Comparison of ENCODE assay signal across 1 cellular context in genomic region chr13:30744056-30744684, GRCh38.
TF ChIP-seq lines count a peak whose summit lies in the region.

No MANE protein-coding gene starts in this region.

TF ChIP-seq in GM12878, 131 proteins besides CTCF, POLR2A, EP300 and RAD21 (continued from another document and continues in another):
- TF ChIP-seq SKIL (IDR thresholded peaks at IDR 0.05; ENCODE audit: low read depth, poor library complexity, severe bottlenecking) (peak; percentile 98), TAF1 (IDR thresholded peaks at IDR 0.05; ENCODE audit: borderline replicate concordance, low read depth, low read length) (no peak), PKNOX1 (IDR thresholded peaks at IDR 0.05) (peak; percentile 60; the same call in 1 of the 2 replicates), POLR2AphosphoS2 (IDR thresholded peaks at IDR 0.05; ENCODE audit: low read depth, low read length) (no peak), USF1 (IDR thresholded peaks at IDR 0.05; ENCODE audit: borderline replicate concordance, extremely low read length, insufficient read depth, low read depth, low read length) (no peak), CREM (IDR thresholded peaks at IDR 0.05; ENCODE audit: low read depth) (peak; percentile 91), NFIC (IDR thresholded peaks at IDR 0.05; ENCODE audit: low read depth, low read length) (peak; percentile 92), PAX8 (IDR thresholded peaks at IDR 0.05) (no peak), GABPA (IDR thresholded peaks at IDR 0.05; ENCODE audit: low read depth) (peak; percentile 47; the same call in 1 of the 2 replicates), HDAC2 (IDR thresholded peaks at IDR 0.05) (no peak), FOS (IDR thresholded peaks at IDR 0.05; ENCODE audit: borderline replicate concordance, extremely low read depth, insufficient read length) (no peak), CEBPZ (IDR thresholded peaks at IDR 0.05; ENCODE audit: low read depth, low read length) (no peak), ESRRA (IDR thresholded peaks at IDR 0.05; ENCODE audit: low read length) (peak; percentile 78; the same call in 1 of the 2 replicates), RBBP5 (conservative IDR thresholded peaks at IDR 0.05) (no peak), BCL3 (IDR thresholded peaks at IDR 0.05; ENCODE audit: borderline replicate concordance, insufficient read depth, low read depth, low read length, poor library complexity, severe bottlenecking) (peak; percentile 76), EED (IDR thresholded peaks at IDR 0.05; ENCODE audit: low read depth) (peak; percentile 94), PML (IDR thresholded peaks at IDR 0.05; ENCODE audit: low read length) (peak; percentile 59; the same call in 1 of the 2 replicates), ZNF384 (IDR thresholded peaks at IDR 0.05; ENCODE audit: borderline replicate concordance, low read depth, low read length) (no peak), YBX1 (IDR thresholded peaks at IDR 0.05) (no peak), RFX5 (IDR thresholded peaks at IDR 0.05; ENCODE audit: low read depth, low read length) (no peak), BRCA1 (IDR thresholded peaks at IDR 0.05; ENCODE audit: low read depth, low read length) (no peak), BACH1 (IDR thresholded peaks at IDR 0.05; ENCODE audit: borderline replicate concordance) (peak; percentile 94; the same call in 1 of the 2 replicates), GATAD2B (conservative IDR thresholded peaks at IDR 0.05; ENCODE audit: low read depth) (peak; percentile 86), BHLHE40 (IDR thresholded peaks at IDR 0.05; ENCODE audit: borderline replicate concordance in 1 of 2, low read depth in 2 of 2, low read length in 1 of 2) (peak; percentile 91), CEBPB (IDR thresholded peaks at IDR 0.05; ENCODE audit: borderline replicate concordance in 1 of 2, low read depth in 2 of 2, low read length in 2 of 2) (peak in 1 of 2 experiments; percentile 55; a peak in 2 of 4 replicates), ZNF217 (IDR thresholded peaks at IDR 0.05) (peak; percentile 76), HSF1 (IDR thresholded peaks at IDR 0.05; ENCODE audit: low read depth, low read length) (no peak), E2F4 (IDR thresholded peaks at IDR 0.05; ENCODE audit: low read depth, low read length) (no peak), MYB (IDR thresholded peaks at IDR 0.05; ENCODE audit: borderline replicate concordance, low read depth, low read length) (no peak), ZBTB40 (IDR thresholded peaks at IDR 0.05; ENCODE audit: borderline replicate concordance) (no peak; the same call in 1 of the 2 replicates), RELB (IDR thresholded peaks at IDR 0.05; ENCODE audit: low read depth) (peak; percentile 88), RB1 (IDR thresholded peaks at IDR 0.05; ENCODE audit: borderline replicate concordance) (no peak), ETV6 (conservative IDR thresholded peaks at IDR 0.05 in 1 of 2, IDR thresholded peaks at IDR 0.05 in 1 of 2; ENCODE audit: borderline replicate concordance in 1 of 2, low read depth in 1 of 2) (peak in 1 of 2 experiments; percentile 96; a peak in 2 of 4 replicates), IRF4 (IDR thresholded peaks at IDR 0.05; ENCODE audit: low read depth, low read length) (peak; percentile 93), REST (IDR thresholded peaks at IDR 0.05; ENCODE audit: low read depth, low read length) (no peak), TCF7 (IDR thresholded peaks at IDR 0.05; ENCODE audit: borderline replicate concordance) (no peak), NRF1 (conservative IDR thresholded peaks at IDR 0.05; ENCODE audit: low read depth, low read length) (no peak), DPF2 (IDR thresholded peaks at IDR 0.05) (peak; percentile 97)
